Comparison of ENCODE assay signal across 8 cellular contexts in genomic region chr5:64505769-64506566, GRCh38. TPM values are rescaled to one million over a fixed set of nuclear protein-coding genes. Genes with fewer than 3 reads are reported as not detected.
DNase-seq lines count a peak whose midpoint lies in the region; ATAC-seq and TF ChIP-seq lines count a peak whose summit lies in the region.

TSS of gene RGS7BP (plus strand) at chr5:64506015. CDS start at chr5:64506625, 610 bp downstream.

- peaks cover 54% of the 10 kb centered on the region for H3K27me3 Mint-ChIP-seq in stimulated activated naive CD8-positive, alpha-beta T cell treated with anti-CD3 and anti-CD28 coated beads, Interleukin-15, amount 100 ng/mL, for 72 hours
- H3K27me3 Mint-ChIP-seq in nephron (ENCODE audit: low read depth): peaks cover 67% of the 10 kb centered on the region
- H3K27me3 Mint-ChIP-seq in activated CD4-positive, alpha-beta T cell treated with anti-CD3 and anti-CD28 coated beads, Interleukin-2, amount 10 ng/mL, durations not matched to agents 7 days and 5 days: peaks cover 44% of the 10 kb centered on the region

- no peak within 1 kb of the TSS for H3K27ac Mint-ChIP-seq in stimulated activated naive CD8-positive, alpha-beta T cell treated with anti-CD3 and anti-CD28 coated beads, Interleukin-15, amount 100 ng/mL, for 72 hours
- peak within 1 kb of the TSS; percentile 39 to 51 (median 49) for H3K27ac Mint-ChIP-seq in nephron
- no peak within 1 kb of the TSS for H3K27ac Mint-ChIP-seq in activated CD4-positive, alpha-beta T cell treated with anti-CD3 and anti-CD28 coated beads, Interleukin-2, amount 10 ng/mL, durations not matched to agents 7 days and 5 days

- no peaks in the 10 kb centered on the region for H3K36me3 ChIP-seq in Panc1 (ENCODE audit: control insufficient read depth, insufficient read depth, low read length)

- H3K27ac ChIP-seq in Panc1 (ENCODE audit: low read length): no peak within 1 kb of the TSS

- intact Hi-C loops in Panc1 (cut with micrococcal nuclease; ENCODE audit: unreplicated experiment): no loop called here

- H3K4me1 ChIP-seq in Panc1 (ENCODE audit: control insufficient read depth, insufficient read depth, low read length): peaks cover 8% of the 10 kb centered on the region; the same call in 1 of the 2 replicates

- peaks cover 26% of the 10 kb centered on the region for H3K27me3 ChIP-seq in Panc1 (ENCODE audit: control insufficient read depth, insufficient read depth, low read length)

- peak in 1 of 2 donors; percentile 4 for DNase-seq in stimulated activated naive CD8-positive, alpha-beta T cell treated with anti-CD3 and anti-CD28 coated beads, Interleukin-15, amount 100 ng/mL, for 72 hours
- no peak for DNase-seq in stimulated activated naive CD8-positive, alpha-beta T cell treated with anti-CD3 and anti-CD28 coated beads, Interleukin-15, Interleukin-2, amounts not matched to agents 100 U/mL and 50 U/mL, for 24 hours
- DNase-seq in Panc1 (ENCODE audit: low read depth, low spot score): no peak
- DNase-seq in fibroblast of pulmonary artery (ENCODE audit: low read depth): peak; percentile 31
- DNase-seq in NCI-H2196 treated with DMSO at 0.1 percent for 48 hours (lab: John Stamatoyannopoulos, UW; ENCODE audit: unreplicated experiment): no peak
- no peak for DNase-seq in activated CD4-positive, alpha-beta T cell treated with anti-CD3 and anti-CD28 coated beads, Interleukin-2, amount 10 ng/mL, durations not matched to agents 7 days and 5 days
- DNase-seq in activated CD4-positive, alpha-beta T cell treated with anti-CD3 and anti-CD28 coated beads for 4 hours: no peak

- in situ Hi-C loops in Panc1 (cut with HindIII; ENCODE audit: low pct_unique_long_range_greater_than_20kb, low sequenced_read_pairs): no loop called here

- POLR2A ChIA-PET in Panc1 (lab: Charles Lee): no interaction called here
- POLR2A ChIA-PET in activated CD4-positive, alpha-beta T cell treated with anti-CD3 and anti-CD28 coated beads, Interleukin-2, amount 10 ng/mL, durations not matched to agents 7 days and 5 days (lab: Charles Lee): no interaction called here

- CTCF ChIA-PET in Panc1 (lab: Charles Lee): interaction anchor here (0.8 kb wide), 1 partner anchor 277 kb away, joined by 5 read pairs; no protein-coding TSS in a partner anchor
- CTCF ChIA-PET in activated CD4-positive, alpha-beta T cell treated with anti-CD3 and anti-CD28 coated beads, Interleukin-2, amount 10 ng/mL, durations not matched to agents 7 days and 5 days (lab: Charles Lee): no interaction called here

- H3K4me3 ChIP-seq in Panc1 (ENCODE audit: low read depth in 2 of 2, low read length in 2 of 2) (peak within 1 kb of the TSS; percentile 25 to 46), fibroblast of pulmonary artery (replicated peaks; ENCODE audit: low read depth, low read length) (peak within 1 kb of the TSS; percentile 38)

- no peaks in the 10 kb centered on the region for H3K9me3 ChIP-seq in Panc1 (ENCODE audit: control insufficient read depth, insufficient read depth, low read depth, low read length)

- ATAC-seq in stimulated activated naive CD8-positive, alpha-beta T cell treated with anti-CD3 and anti-CD28 coated beads, Interleukin-15, amount 100 ng/mL, for 72 hours: peak; percentile 39
- no peak for ATAC-seq in stimulated activated naive CD8-positive, alpha-beta T cell treated with anti-CD3 and anti-CD28 coated beads, Interleukin-15, Interleukin-2, amounts not matched to agents 100 U/mL and 50 U/mL, for 24 hours
- ATAC-seq in Panc1: peak; percentile 89

- no peaks in the 10 kb centered on the region for H3K9me3 Mint-ChIP-seq in stimulated activated naive CD8-positive, alpha-beta T cell treated with anti-CD3 and anti-CD28 coated beads, Interleukin-15, amount 100 ng/mL, for 72 hours
- H3K9me3 Mint-ChIP-seq in nephron: no peaks in the 10 kb centered on the region
- H3K9me3 Mint-ChIP-seq in activated CD4-positive, alpha-beta T cell treated with anti-CD3 and anti-CD28 coated beads, Interleukin-2, amount 10 ng/mL, durations not matched to agents 7 days and 5 days: no peaks in the 10 kb centered on the region

- no peak; the same call in 1 of the 2 replicates for TF ChIP-seq CTCF in Panc1 (IDR thresholded peaks at IDR 0.05)
- TF ChIP-seq CTCF in fibroblast of pulmonary artery (IDR thresholded peaks at IDR 0.05; ENCODE audit: low read length, missing control alignments): no peak
- TF ChIP-seq CTCF in nephron (IDR thresholded peaks at IDR 0.05; ENCODE audit: unreplicated experiment in 3 of 3): peak in 1 of 3 experiments; percentile 6

- peaks cover 9% of the 10 kb centered on the region for H3K4me1 Mint-ChIP-seq in stimulated activated naive CD8-positive, alpha-beta T cell treated with anti-CD3 and anti-CD28 coated beads, Interleukin-15, amount 100 ng/mL, for 72 hours
- H3K4me1 Mint-ChIP-seq in nephron: peaks cover 19% of the 10 kb centered on the region
- peaks cover 4% of the 10 kb centered on the region for H3K4me1 Mint-ChIP-seq in activated CD4-positive, alpha-beta T cell treated with anti-CD3 and anti-CD28 coated beads, Interleukin-2, amount 10 ng/mL, durations not matched to agents 7 days and 5 days

- peak within 1 kb of the TSS in 1 of 2 donors; percentile 58 for H3K4me3 Mint-ChIP-seq in stimulated activated naive CD8-positive, alpha-beta T cell treated with anti-CD3 and anti-CD28 coated beads, Interleukin-15, amount 100 ng/mL, for 72 hours
- peak within 1 kb of the TSS; percentile 82 to 90 (median 85) for H3K4me3 Mint-ChIP-seq in nephron
- no peak within 1 kb of the TSS for H3K4me3 Mint-ChIP-seq in activated CD4-positive, alpha-beta T cell treated with anti-CD3 and anti-CD28 coated beads, Interleukin-2, amount 10 ng/mL, durations not matched to agents 7 days and 5 days

- no peaks in the 10 kb centered on the region for H3K36me3 Mint-ChIP-seq in nephron (ENCODE audit: low read depth)
- H3K36me3 Mint-ChIP-seq in activated CD4-positive, alpha-beta T cell treated with anti-CD3 and anti-CD28 coated beads, Interleukin-2, amount 10 ng/mL, durations not matched to agents 7 days and 5 days (ENCODE audit: low read depth): no peaks in the 10 kb centered on the region

- no TSS peak for BruUV-seq in Panc1 (replicated peaks; lab: Mats Ljungman, UMichigan)

RNA-seq across cellular contexts. Expression of gene RGS7BP, which starts in this region (rescaled TPM):
- total RNA-seq in Panc1 (2021; ENCODE audit: unreplicated experiment): not detected
- polyA plus RNA-seq in Panc1 (2012; ENCODE audit: insufficient read length): not detected
- total RNA-seq in activated CD4-positive, alpha-beta T cell treated with anti-CD3 and anti-CD28 coated beads, Interleukin-2, amount 10 ng/mL, durations not matched to agents 7 days and 5 days: not detected

Comparison
In these comparisons a context has a peak if more than half of its experiments do, and no peak if none do; other contexts are left out.
1. Peak in ATAC-seq and H3K4me3 ChIP-seq in Panc1; RNA of the gene not detected or under 1 TPM.
2. H3K27ac Mint-ChIP-seq: peak in nephron (3 of 3); none in stimulated activated naive CD8-positive, alpha-beta T cell treated with anti-CD3 and anti-CD28 coated beads, Interleukin-15, amount 100 ng/mL, for 72 hours (0 of 2) and activated CD4-positive, alpha-beta T cell treated with anti-CD3 and anti-CD28 coated beads, Interleukin-2, amount 10 ng/mL, durations not matched to agents 7 days and 5 days (single experiment).